ENCODE assay signal across 31 cellular contexts in genomic region chr1:92228401-92228800, GRCh38. TPM values are rescaled to one million over a fixed set of nuclear protein-coding genes. Genes with fewer than 3 reads are reported as not detected.
"Had no signal": no experiment of that assay in that cellular context is flagged by ENCODE, and none has a peak within 500 bp of the region (broad histone marks: within the 10 kb centered on the region; RNA-seq: fewer than 3 reads in every experiment).

No MANE protein-coding gene starts in this region.

- H3K9me3 ChIP-seq: stomach, suprapubic skin, testis, thoracic aorta, thyroid gland, tibial artery, tibial nerve, transverse colon, upper lobe of left lung, upper lobe of right lung, uterus, vagina had no signal

- H3K4me3 ChIP-seq: stomach, suprapubic skin, testis, thoracic aorta, thyroid gland, tibial artery, tibial nerve, transverse colon, upper lobe of left lung, upper lobe of right lung, uterus, vagina had no signal

- DNase-seq: stimulated activated CD4-positive, alpha-beta T cell treated with anti-CD3 and anti-CD28 coated beads, Interleukin-2, amount 100 ng/mL, for 48 hours; stimulated activated CD4-positive, alpha-beta T cell treated with anti-CD3 and anti-CD28 coated beads, Interleukin-4, amount 100 ng/mL, for 1 hour; stimulated activated CD4-positive, alpha-beta T cell treated with anti-CD3 and anti-CD28 coated beads, Interleukin-4, amount 100 ng/mL, for 24 hours; stimulated activated CD4-positive, alpha-beta T cell treated with anti-CD3 and anti-CD28 coated beads, Interleukin-4, amount 100 ng/mL, for 4 hours; stimulated activated CD8-positive, alpha-beta memory T cell treated with anti-CD3 and anti-CD28 coated beads, Interleukin-4, amount 100 ng/mL, for 48 hours; stimulated activated naive B cell treated with anti-CD40 and anti-IgM and Interleukin-4, amounts not matched to agents 10 μg/mL and 1 μg/mL and 100 μg/mL, for 72 hours; stimulated activated naive CD4-positive, alpha-beta T cell; stimulated activated naive CD4-positive, alpha-beta T cell treated with Interleukin-2 at 50 U/mL for 16 hours; stimulated activated naive CD8-positive, alpha-beta T cell treated with anti-CD3 and anti-CD28 coated beads, Interleukin-15, amount 100 ng/mL, for 72 hours; stimulated activated naive CD8-positive, alpha-beta T cell treated with anti-CD3 and anti-CD28 coated beads, Interleukin-15, Interleukin-2, amounts not matched to agents 100 U/mL and 50 U/mL, for 24 hours; stomach; substantia nigra; testis; thyroid gland; tibial artery; transverse colon; trophoblast cell; upper lobe of left lung; upper lobe of right lung; uterus had no signal

- H3K36me3 ChIP-seq: stomach, suprapubic skin, thoracic aorta, thyroid gland, tibial artery, tibial nerve, transverse colon, upper lobe of left lung, upper lobe of right lung, uterus, vagina had no signal

- H3K27ac ChIP-seq: stomach, suprapubic skin, testis, thoracic aorta, thyroid gland, tibial artery, tibial nerve, transverse colon, upper lobe of left lung, upper lobe of right lung, uterus, vagina had no signal

- H3K4me1 ChIP-seq: stomach, suprapubic skin, testis, thyroid gland, tibial artery, tibial nerve, transverse colon, upper lobe of left lung, upper lobe of right lung, uterus, vagina had no signal

- ATAC-seq: stimulated activated effector memory CD8-positive, alpha-beta T cell treated with anti-CD3 and anti-CD28 coated beads, Interleukin-12 subunit alpha, Interleukin-12 subunit beta, amount 100 ng/mL, for 72 hours; stimulated activated memory B cell treated with anti-CD40 and anti-IgM and Interleukin-4, amounts not matched to agents 10 μg/mL and 1 μg/mL and 100 μg/mL, for 72 hours; stimulated activated naive B cell treated with anti-CD40 and anti-IgM and Interleukin-4, amounts not matched to agents 10 μg/mL and 1 μg/mL and 100 μg/mL, for 72 hours; stimulated activated naive CD8-positive, alpha-beta T cell treated with anti-CD3 and anti-CD28 coated beads, Interleukin-15, amount 100 ng/mL, for 72 hours; stimulated activated naive CD8-positive, alpha-beta T cell treated with anti-CD3 and anti-CD28 coated beads, Interleukin-15, Interleukin-2, amounts not matched to agents 100 U/mL and 50 U/mL, for 24 hours; upper lobe of right lung had no signal

- H3K27me3 ChIP-seq: stomach, suprapubic skin, testis, thyroid gland, tibial artery, tibial nerve, transverse colon, upper lobe of left lung, upper lobe of right lung, uterus, vagina had no signal

RNA-seq across cellular contexts. Expression of gene C1orf146, which starts 10.7 kb away (rescaled TPM):
- total RNA-seq: stomach, subcutaneous adipose tissue, suprapubic skin, temporal lobe, thoracic aorta, thyroid gland, tibial nerve, transverse colon, upper lobe of left lung, upper lobe of right lung, ureter, urinary bladder, uterus, vagina had no signal
- polyA plus RNA-seq: stomach, thymus, urinary bladder had no signal
